In genomic region chr14:103716091-103716801, GRCh38 we compare ENCODE assay signal across 8 cellular contexts. TPM values are rescaled to one million over a fixed set of nuclear protein-coding genes. Genes with fewer than 3 reads are reported as not detected.
A peak's percentile ranks its signal among the peaks of the same experiment; 100 is the strongest.
DNase-seq lines count a peak whose midpoint lies in the region; ATAC-seq and TF ChIP-seq lines count a peak whose summit lies in the region.

No MANE protein-coding gene starts in this region.

- no peaks in the 10 kb centered on the region for H3K9me3 Mint-ChIP-seq in activated CD4-positive, alpha-beta T cell treated with anti-CD3 and anti-CD28 coated beads, Interleukin-2, amount 10 ng/mL, durations not matched to agents 7 days and 5 days
- H3K9me3 Mint-ChIP-seq in WTC11 (no peaks in the 10 kb centered on the region), glutamatergic neuron (ENCODE audit: unreplicated experiment) (peaks cover 29% of the 10 kb centered on the region)

- H3K36me3 Mint-ChIP-seq in activated CD4-positive, alpha-beta T cell treated with anti-CD3 and anti-CD28 coated beads, Interleukin-2, amount 10 ng/mL, durations not matched to agents 7 days and 5 days (ENCODE audit: low read depth) = peaks cover 3% of the 10 kb centered on the region
- no peaks in the 10 kb centered on the region for H3K36me3 Mint-ChIP-seq in WTC11
- H3K36me3 Mint-ChIP-seq in glutamatergic neuron (ENCODE audit: unreplicated experiment) = peaks cover 9% of the 10 kb centered on the region

- in situ Hi-C loops in G401 (cut with HindIII; ENCODE audit: low sequenced_read_pairs) = no loop called here

- peak overlapping the region; percentile 97 for H3K4me3 Mint-ChIP-seq in activated CD4-positive, alpha-beta T cell treated with anti-CD3 and anti-CD28 coated beads, Interleukin-2, amount 10 ng/mL, durations not matched to agents 7 days and 5 days
- H3K4me3 Mint-ChIP-seq in WTC11 (peak overlapping the region; percentile 78), glutamatergic neuron (ENCODE audit: unreplicated experiment) (peak overlapping the region; percentile 86)

- H3K27me3 Mint-ChIP-seq in activated CD4-positive, alpha-beta T cell treated with anti-CD3 and anti-CD28 coated beads, Interleukin-2, amount 10 ng/mL, durations not matched to agents 7 days and 5 days = no peaks in the 10 kb centered on the region
- peaks cover 2% of the 10 kb centered on the region; the same call in 1 of the 2 replicates for H3K27me3 Mint-ChIP-seq in WTC11 (ENCODE audit: low read depth)
- H3K27me3 Mint-ChIP-seq in glutamatergic neuron (ENCODE audit: unreplicated experiment) = peaks cover 29% of the 10 kb centered on the region

- ATAC-seq in HG03039 (IDR thresholded peaks at IDR 0.05; ENCODE audit: unreplicated experiment) (peak; percentile 3), WTC11 (no peak)

- POLR2A ChIA-PET in activated CD4-positive, alpha-beta T cell treated with anti-CD3 and anti-CD28 coated beads, Interleukin-2, amount 10 ng/mL, durations not matched to agents 7 days and 5 days (lab: Charles Lee) = no interaction called here
- POLR2A ChIA-PET in WTC11 (lab: Charles Lee) = interaction anchor here (0.6 to 1.3 kb wide), 7 partner anchors 9 to 344 kb away, joined by 3 to 5 read pairs (median 3); no protein-coding TSS in a partner anchor

- CTCF ChIA-PET in activated CD4-positive, alpha-beta T cell treated with anti-CD3 and anti-CD28 coated beads, Interleukin-2, amount 10 ng/mL, durations not matched to agents 7 days and 5 days (lab: Charles Lee) = interaction anchor here (1.2 to 1.5 kb wide), 2 partner anchors 14 to 25 kb away, joined by 3 read pairs; no protein-coding TSS in a partner anchor
- CTCF ChIA-PET in WTC11 (lab: Charles Lee) = interaction anchor here (0.5 to 1.6 kb wide), 8 partner anchors 15 to 743 kb away, joined by 3 to 9 read pairs (median 4); partner anchors contain the start of gene BAG5

- DNase-seq in activated CD4-positive, alpha-beta T cell treated with anti-CD3 and anti-CD28 coated beads, Interleukin-2, amount 10 ng/mL, durations not matched to agents 7 days and 5 days = peak; percentile 28
- no peak for DNase-seq in activated CD4-positive, alpha-beta T cell treated with anti-CD3 and anti-CD28 coated beads, Interleukin-2, amount 50 U/mL, for 4 hours
- DNase-seq in WTC11 (ENCODE audit: low spot score) (no peak), glutamatergic neuron (no peak), posterior vena cava (ENCODE audit: low spot score) (peak; percentile 87), G401 (ENCODE audit: low spot score) (no peak)
- DNase-seq in stimulated activated CD8-positive, alpha-beta memory T cell treated with anti-CD3 and anti-CD28 coated beads, Interleukin-4, amount 100 ng/mL, for 48 hours = no peak

- intact Hi-C loops in posterior vena cava (cut with DNase I) = no loop called here

- no peak for TF ChIP-seq CTCF in WTC11 (IDR thresholded peaks at IDR 0.05)
- no peak for TF ChIP-seq CTCF in glutamatergic neuron (IDR thresholded peaks at IDR 0.05; ENCODE audit: partially characterized antibody, unreplicated experiment)

- no peak overlapping the region for H3K27ac Mint-ChIP-seq in activated CD4-positive, alpha-beta T cell treated with anti-CD3 and anti-CD28 coated beads, Interleukin-2, amount 10 ng/mL, durations not matched to agents 7 days and 5 days
- H3K27ac Mint-ChIP-seq in WTC11 (no peak overlapping the region), glutamatergic neuron (ENCODE audit: unreplicated experiment) (peak overlapping the region; percentile 55)

- H3K4me1 Mint-ChIP-seq in activated CD4-positive, alpha-beta T cell treated with anti-CD3 and anti-CD28 coated beads, Interleukin-2, amount 10 ng/mL, durations not matched to agents 7 days and 5 days = peaks cover 67% of the 10 kb centered on the region
- H3K4me1 Mint-ChIP-seq in WTC11 (peaks cover 35% of the 10 kb centered on the region), glutamatergic neuron (ENCODE audit: low read depth, unreplicated experiment) (peaks cover 33% of the 10 kb centered on the region)

TF ChIP-seq in WTC11, 78 proteins besides CTCF, POLR2A, EP300 and RAD21:
- TF ChIP-seq E2F5 (CRISPR knock-in tag; IDR thresholded peaks at IDR 0.05) = peak; percentile 23; the same call in 1 of the 2 replicates
- TF ChIP-seq ERG (CRISPR knock-in tag; IDR thresholded peaks at IDR 0.05) = no peak
- TF ChIP-seq NR3C1 (CRISPR knock-in tag; conservative IDR thresholded peaks at IDR 0.05; ENCODE audit: low read depth) = 0 out of 2 replicates have a peak, but pooled peaks have one; percentile 8
- peak; percentile 22; the same call in 1 of the 2 replicates for TF ChIP-seq ZNF263 (CRISPR knock-in tag; IDR thresholded peaks at IDR 0.05; ENCODE audit: low read depth)
TF ChIP-seq in WTC11: peak in this region for 3.

RNA-seq across cellular contexts. Expression of gene ZFYVE21, which starts 0.6 kb away (rescaled TPM):
- 10 to 100 TPM; 16.9 to 17.2 TPM for total RNA-seq in activated CD4-positive, alpha-beta T cell treated with anti-CD3 and anti-CD28 coated beads, Interleukin-2, amount 10 ng/mL, durations not matched to agents 7 days and 5 days
- total RNA-seq in WTC11 (2021) (59.7 to 69.2 TPM (median 65.1 TPM) in 3 replicates), glutamatergic neuron (ENCODE audit: unreplicated experiment) (49.1 TPM), posterior vena cava (10 to 100 TPM; 57.2 to 59.5 TPM)
- total RNA-seq in G401 (2014; rRNA removed; shearing (Covaris generic)) = 18.1 and 23.4 TPM in 2 replicates

RNA-seq across cellular contexts. Expression of gene XRCC3, which starts 1.0 kb away (rescaled TPM):
- 10 to 100 TPM; 36.4 to 37.4 TPM for total RNA-seq in activated CD4-positive, alpha-beta T cell treated with anti-CD3 and anti-CD28 coated beads, Interleukin-2, amount 10 ng/mL, durations not matched to agents 7 days and 5 days
- 46.7 to 51.4 TPM (median 50.5 TPM) in 3 replicates for total RNA-seq in WTC11 (2021)
- 4.5 TPM for total RNA-seq in glutamatergic neuron (ENCODE audit: unreplicated experiment)
- total RNA-seq in posterior vena cava = 1 to 10 TPM; 4.0 to 4.9 TPM
- 52.7 and 53.0 TPM in 2 replicates for total RNA-seq in G401 (2014; rRNA removed; shearing (Covaris generic))

Comparison
In these comparisons a context has a peak if more than half of its experiments do, and no peak if none do; other contexts are left out.
1. DNase-seq: peak in activated CD4-positive, alpha-beta T cell treated with anti-CD3 and anti-CD28 coated beads, Interleukin-2, amount 10 ng/mL, durations not matched to agents 7 days and 5 days (single experiment) and posterior vena cava (single experiment); none in activated CD4-positive, alpha-beta T cell treated with anti-CD3 and anti-CD28 coated beads, Interleukin-2, amount 50 U/mL, for 4 hours (0 of 2), WTC11 (single experiment), glutamatergic neuron (single experiment), G401 (single experiment) and stimulated activated CD8-positive, alpha-beta memory T cell treated with anti-CD3 and anti-CD28 coated beads, Interleukin-4, amount 100 ng/mL, for 48 hours (single experiment).
2. Peak in every context shown above with its lines, with median percentiles within 50 percentile points of each other: H3K4me3 Mint-ChIP-seq.